19 cellular contexts compared by ENCODE assay signal in the genomic region with DNA sequence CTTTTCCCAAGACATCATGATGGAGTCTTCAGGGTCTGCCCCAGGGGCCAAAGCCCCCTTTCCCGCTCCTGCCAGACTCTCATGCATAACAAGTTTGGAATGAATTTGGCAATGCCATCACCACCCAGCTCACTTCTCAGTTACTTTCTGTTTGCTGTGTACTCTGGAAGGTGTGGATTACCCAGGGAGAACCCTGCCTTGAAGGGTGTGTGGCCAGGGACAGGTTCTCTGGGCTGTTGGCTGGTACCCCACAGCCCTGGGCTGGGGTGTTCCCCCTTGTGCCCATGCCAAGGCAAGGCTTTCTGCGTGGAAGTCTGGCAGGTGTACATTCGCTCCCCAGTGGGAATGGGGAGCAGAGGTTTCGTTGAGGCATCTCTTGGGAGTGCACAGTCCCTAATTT.
DNase-seq lines count a peak whose midpoint lies in the region; ATAC-seq and TF ChIP-seq lines count a peak whose summit lies in the region.
"Had no signal": no experiment of that assay in that cellular context is flagged by ENCODE, and none has a peak within 500 bp of the region (broad histone marks: within the 10 kb centered on the region; RNA-seq: fewer than 3 reads in every experiment).

No MANE protein-coding gene starts in this region.

- no peaks in the 10 kb centered on the region for H3K9me3 Mint-ChIP-seq in H9
- no peaks in the 10 kb centered on the region for H3K9me3 Mint-ChIP-seq in stimulated activated memory B cell treated with anti-CD40 and anti-IgM and Interleukin-4, amounts not matched to agents 10 μg/mL and 1 μg/mL and 100 μg/mL, for 72 hours
- H3K9me3 Mint-ChIP-seq: activated naive CD4-positive, alpha-beta T cell treated with anti-CD3 and anti-CD28 coated beads, Interleukin-2, amount 10 ng/mL, durations not matched to agents 7 days and 5 days; central memory CD8-positive, alpha-beta T cell; T-helper 1 cell treated with Interleukin-12 subunit alpha and Interleukin-12 subunit beta and Interleukin-4 antibody, amounts not matched to agents 30 μg/mL and 1 μg/mL, for 36 hours had no signal

- H3K27ac ChIP-seq in H9 (ENCODE audit: insufficient read length, low read depth, low read length) (no peak overlapping the region), SU-DHL-6 (ENCODE audit: low read depth, low read length) (peak overlapping the region; percentile 45; the same call in 1 of the 2 replicates)
- H3K27ac ChIP-seq: esophagus muscularis mucosa, left ventricle myocardium inferior had no signal

- no peak overlapping the region for H3K18ac ChIP-seq in H9 (ENCODE audit: insufficient read length, low read depth, low read length)

- H3T11ph ChIP-seq in H9 (ENCODE audit: low read length), result no peak overlapping the region

- H3F3A ChIP-seq in SU-DHL-6 (ENCODE audit: insufficient read depth), result peaks cover 3% of the 10 kb centered on the region; the same call in 1 of the 2 replicates

- TF ChIP-seq CTCF in H9 (conservative IDR thresholded peaks at IDR 0.05) (no peak), SU-DHL-6 (IDR thresholded peaks at IDR 0.05; ENCODE audit: insufficient read depth, low read length, poor library complexity, severe bottlenecking) (no peak)

- no peak overlapping the region for H3K56ac ChIP-seq in H9 (ENCODE audit: insufficient read length, low read depth, low read length)

- no peak overlapping the region for H4K8ac ChIP-seq in H9 (replicated peaks; ENCODE audit: insufficient read length, low read depth, low read length)

- no peak overlapping the region for H3K4me3 Mint-ChIP-seq in H9
- H3K4me3 Mint-ChIP-seq in stimulated activated memory B cell treated with anti-CD40 and anti-IgM and Interleukin-4, amounts not matched to agents 10 μg/mL and 1 μg/mL and 100 μg/mL, for 72 hours, result no peak overlapping the region
- H3K4me3 Mint-ChIP-seq: activated naive CD4-positive, alpha-beta T cell treated with anti-CD3 and anti-CD28 coated beads, Interleukin-2, amount 10 ng/mL, durations not matched to agents 7 days and 5 days; central memory CD8-positive, alpha-beta T cell; T-helper 1 cell treated with Interleukin-12 subunit alpha and Interleukin-12 subunit beta and Interleukin-4 antibody, amounts not matched to agents 30 μg/mL and 1 μg/mL, for 36 hours had no signal

- H3K9me3 ChIP-seq in H9 (ENCODE audit: control insufficient read depth, low read depth, low read length) (no peaks in the 10 kb centered on the region), SU-DHL-6 (ENCODE audit: insufficient read depth, low read length) (no peaks in the 10 kb centered on the region)
- H3K9me3 ChIP-seq: BE2C, esophagus muscularis mucosa, left ventricle myocardium inferior had no signal

- no peak overlapping the region for H2BK20ac ChIP-seq in H9 (ENCODE audit: low read depth, low read length, poor library complexity, severe bottlenecking)

- peak overlapping the region; percentile 57; the same call in 1 of the 2 replicates for H3K14ac ChIP-seq in H9 (ENCODE audit: insufficient read depth, low read length)

- H3K4me1 ChIP-seq in H9 (ENCODE audit: insufficient read depth, low read length), result peaks cover 8% of the 10 kb centered on the region; the same call in 1 of the 2 replicates

- no peak overlapping the region for H2AK5ac ChIP-seq in H9 (ENCODE audit: insufficient read length, low read length)

- H3K36me3 Mint-ChIP-seq in H9 (ENCODE audit: insufficient read depth in 1 of 3, low read depth in 3 of 3), result no peaks in the 10 kb centered on the region; a peak in 1 of 7 replicates
- H3K36me3 Mint-ChIP-seq in stimulated activated memory B cell treated with anti-CD40 and anti-IgM and Interleukin-4, amounts not matched to agents 10 μg/mL and 1 μg/mL and 100 μg/mL, for 72 hours, result no peaks in the 10 kb centered on the region
- H3K36me3 Mint-ChIP-seq: activated naive CD4-positive, alpha-beta T cell treated with anti-CD3 and anti-CD28 coated beads, Interleukin-2, amount 10 ng/mL, durations not matched to agents 7 days and 5 days had no signal

- H4K20me1 ChIP-seq in H9 (ENCODE audit: control insufficient read depth, insufficient read depth, insufficient read length) (no peaks in the 10 kb centered on the region), SU-DHL-6 (ENCODE audit: low read depth, low read length) (no peaks in the 10 kb centered on the region)

- DNase-seq in H9, result no peak
- peak; percentile 7 for DNase-seq in kidney tubule cell (ENCODE audit: low spot score)
- DNase-seq in NCI-H1930 (lab: John Stamatoyannopoulos, UW), result no peak
- no peak for DNase-seq in NCI-H510A treated with DMSO at 0.1 percent for 48 hours (lab: John Stamatoyannopoulos, UW)
- DNase-seq in mesenteric fat pad (ENCODE audit: low spot score), result no peak
- no peak for DNase-seq in stimulated activated CD4-positive, alpha-beta T cell treated with anti-CD3 and anti-CD28 coated beads, Interleukin-4, amount 100 ng/mL, for 1 hour
- DNase-seq: activated CD4-positive, CD25-positive, alpha-beta regulatory T cell treated with anti-CD3 and anti-CD28 coated beads, Interleukin-2, amount 50 U/mL, for 72 hours; activated CD8-positive, alpha-beta memory T cell treated with anti-CD3 and anti-CD28 coated beads, Interleukin-2, amount 50 U/mL, for 48 hours; activated naive CD4-positive, alpha-beta T cell treated with anti-CD3 and anti-CD28 coated beads, Interleukin-2, amount 10 ng/mL, durations not matched to agents 7 days and 5 days; BE2C; hypothalamus; left ventricle myocardium inferior; NCI-H1105 had no signal

- H3K27me3 ChIP-seq in H9 (ENCODE audit: insufficient read depth, low read length) (no peaks in the 10 kb centered on the region), SU-DHL-6 (ENCODE audit: low read length) (no peaks in the 10 kb centered on the region)
- H3K27me3 ChIP-seq: BE2C, esophagus muscularis mucosa had no signal

- no peak overlapping the region for H3K27ac Mint-ChIP-seq in H9
- peak overlapping the region; percentile 27 for H3K27ac Mint-ChIP-seq in stimulated activated memory B cell treated with anti-CD40 and anti-IgM and Interleukin-4, amounts not matched to agents 10 μg/mL and 1 μg/mL and 100 μg/mL, for 72 hours
- H3K27ac Mint-ChIP-seq: activated naive CD4-positive, alpha-beta T cell treated with anti-CD3 and anti-CD28 coated beads, Interleukin-2, amount 10 ng/mL, durations not matched to agents 7 days and 5 days; T-helper 1 cell treated with Interleukin-12 subunit alpha and Interleukin-12 subunit beta and Interleukin-4 antibody, amounts not matched to agents 30 μg/mL and 1 μg/mL, for 36 hours had no signal

- H4K5ac ChIP-seq in H9 (ENCODE audit: insufficient read length, low read depth, low read length), result no peak overlapping the region

- WGBS in H9 (ENCODE audit: extremely low coverage, insufficient read length, low lambda C conversion rate), result no CpG with 5 or more reads among the region's 4 CpGs

- no peak overlapping the region for H2BK15ac ChIP-seq in H9 (ENCODE audit: low read depth, low read length)

- H3K4me2 ChIP-seq in H9 (ENCODE audit: insufficient read depth, insufficient read length, low read length) (no peak overlapping the region), SU-DHL-6 (ENCODE audit: low read depth, low read length, poor library complexity, severe bottlenecking) (peak overlapping the region; percentile 7)

- H3K23me2 ChIP-seq in H9 (ENCODE audit: insufficient read length, low read depth, low read length, poor library complexity, severe bottlenecking), result no peaks in the 10 kb centered on the region

- H3K27me3 Mint-ChIP-seq in H9 (ENCODE audit: low read depth), result no peaks in the 10 kb centered on the region
- no peaks in the 10 kb centered on the region for H3K27me3 Mint-ChIP-seq in stimulated activated memory B cell treated with anti-CD40 and anti-IgM and Interleukin-4, amounts not matched to agents 10 μg/mL and 1 μg/mL and 100 μg/mL, for 72 hours
- H3K27me3 Mint-ChIP-seq: activated naive CD4-positive, alpha-beta T cell treated with anti-CD3 and anti-CD28 coated beads, Interleukin-2, amount 10 ng/mL, durations not matched to agents 7 days and 5 days; central memory CD8-positive, alpha-beta T cell had no signal

- no peaks in the 10 kb centered on the region for H3K9me2 ChIP-seq in SU-DHL-6 (replicated peaks; ENCODE audit: insufficient read depth, low read length)

- H2BK12ac ChIP-seq in H9 (ENCODE audit: insufficient read length, low read depth, low read length), result no peak overlapping the region

- H2BK120ac ChIP-seq in H9 (ENCODE audit: low read depth, low read length, poor library complexity, severe bottlenecking), result no peak overlapping the region

- H3K4me3 ChIP-seq in SU-DHL-6 (ENCODE audit: insufficient read depth, low read length, poor library complexity, severe bottlenecking), result no peak overlapping the region
- H3K4me3 ChIP-seq: esophagus muscularis mucosa, left ventricle myocardium inferior had no signal

- no peak overlapping the region for H3K23ac ChIP-seq in H9 (ENCODE audit: insufficient read length, low read depth, low read length)

- H3K4me1 Mint-ChIP-seq in H9, result peaks cover 39 to 53% of the 10 kb centered on the region in 2 experiments
- H3K4me1 Mint-ChIP-seq in stimulated activated memory B cell treated with anti-CD40 and anti-IgM and Interleukin-4, amounts not matched to agents 10 μg/mL and 1 μg/mL and 100 μg/mL, for 72 hours, result peaks cover 58% of the 10 kb centered on the region
- H3K4me1 Mint-ChIP-seq: activated naive CD4-positive, alpha-beta T cell treated with anti-CD3 and anti-CD28 coated beads, Interleukin-2, amount 10 ng/mL, durations not matched to agents 7 days and 5 days had no signal

- no peaks in the 10 kb centered on the region for H3K79me1 ChIP-seq in H9 (ENCODE audit: insufficient read depth, low read depth, low read length, poor library complexity, severe bottlenecking)

- H3K9ac ChIP-seq in H9 (ENCODE audit: extremely low read depth, insufficient read length, low read length) (no peak overlapping the region), SU-DHL-6 (ENCODE audit: low read length) (no peak overlapping the region)

- H3K79me2 ChIP-seq in H9 (ENCODE audit: insufficient read depth, low read length) (no peaks in the 10 kb centered on the region), SU-DHL-6 (ENCODE audit: insufficient read depth, low read length) (peaks cover 14% of the 10 kb centered on the region; the same call in 1 of the 2 replicates)

- ATAC-seq in stimulated activated memory B cell treated with anti-CD40 and anti-IgM and Interleukin-4, amounts not matched to agents 10 μg/mL and 1 μg/mL and 100 μg/mL, for 72 hours, result no peak
- ATAC-seq: Panc1 had no signal

- no peaks in the 10 kb centered on the region for H3K36me3 ChIP-seq in SU-DHL-6 (ENCODE audit: low read length)
- H3K36me3 ChIP-seq: esophagus muscularis mucosa, left ventricle myocardium inferior had no signal

- no peak overlapping the region for H2BK5ac ChIP-seq in H9 (ENCODE audit: insufficient read length, low read length)

- no peak overlapping the region for H3K4ac ChIP-seq in H9 (ENCODE audit: low read depth, low read length)

- no peak overlapping the region for H4K91ac ChIP-seq in H9 (ENCODE audit: insufficient read length, low read depth, low read length)

- H2AFZ ChIP-seq in H9 (ENCODE audit: low read length) (no peak overlapping the region), SU-DHL-6 (ENCODE audit: low read depth, low read length, severe bottlenecking) (no peak overlapping the region)
